ENCODE assay signal across 8 cellular contexts in the genomic region with DNA sequence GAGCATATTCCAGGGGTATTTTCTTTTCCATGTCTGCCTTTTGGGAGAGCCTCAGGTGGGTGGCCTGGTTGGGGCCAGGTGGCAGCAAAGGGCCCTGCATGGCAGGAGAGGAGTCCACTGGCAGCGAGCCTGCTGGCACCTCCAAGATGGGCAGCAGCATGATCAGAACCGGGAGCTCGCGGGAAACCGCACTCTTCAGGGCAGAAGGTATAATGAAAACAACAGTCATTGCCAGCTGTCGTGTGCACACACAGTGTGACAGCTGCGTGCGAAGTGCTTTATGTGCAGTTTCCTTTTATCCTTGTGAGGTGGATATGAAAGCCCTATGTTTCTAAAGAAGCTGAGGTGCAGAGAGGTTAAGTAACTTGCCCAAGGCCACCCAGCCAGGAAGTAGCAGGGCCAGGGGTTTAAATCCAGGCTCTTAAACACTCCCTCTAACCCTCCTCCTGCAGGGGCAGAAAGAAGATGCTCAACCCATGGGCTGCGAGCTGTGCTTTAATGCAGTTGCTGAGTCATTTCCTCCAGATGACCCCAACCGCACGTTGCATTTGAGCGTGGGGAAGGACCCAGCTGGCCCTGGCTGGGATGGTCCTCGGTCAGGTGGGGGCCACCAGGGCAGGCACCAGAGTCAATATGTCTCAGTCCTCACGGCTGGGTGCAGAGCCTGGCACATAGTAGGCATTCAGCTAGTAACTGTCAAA.
DNase-seq lines count a peak whose midpoint lies in the region; ATAC-seq lines count a peak whose summit lies in the region.

No MANE protein-coding gene starts in this region.

- ATAC-seq in GM21619 (IDR thresholded peaks at IDR 0.05; ENCODE audit: unreplicated experiment) (peak; percentile 40), left cardiac atrium (peak in 1 of 2 donors; percentile 65), HG02623 (IDR thresholded peaks at IDR 0.05; ENCODE audit: unreplicated experiment) (no peak)

- intact Hi-C loops in left cardiac atrium (cut with DNase I): no loop called here

- DNase-seq in DMS153 (lab: John Stamatoyannopoulos, UW) (peak; percentile 60), NCI-H774 (lab: John Stamatoyannopoulos, UW) (peak; percentile 17), left cardiac atrium (peak; percentile 42), GM19238 (ENCODE audit: insufficient read length, low spot score) (no peak), NCI-H1417 treated with DMSO at 0.1 percent for 48 hours (lab: John Stamatoyannopoulos, UW) (no peak), HUDEP-2 (lab: John Stamatoyannopoulos, UW; ENCODE audit: unreplicated experiment in 76 of 76) (no peak)

Comparison
In these comparisons a context has a peak if more than half of its experiments do, and no peak if none do; other contexts are left out.
1. DNase-seq: peak in DMS153 (single experiment), NCI-H774 (single experiment) and left cardiac atrium (single experiment); none in GM19238 (single experiment), NCI-H1417 treated with DMSO at 0.1 percent for 48 hours (single experiment) and HUDEP-2 (0 of 76).